In genomic region chr2:64641585-64641984, GRCh38 we compare ENCODE assay signal across 15 cellular contexts. TPM values are rescaled to one million over a fixed set of nuclear protein-coding genes. Genes with fewer than 3 reads are reported as not detected.
DNase-seq lines count a peak whose midpoint lies in the region; ATAC-seq, FAIRE-seq and TF ChIP-seq lines count a peak whose summit lies in the region.
"Had no signal": no experiment of that assay in that cellular context is flagged by ENCODE, and none has a peak within 500 bp of the region (broad histone marks: within the 10 kb centered on the region; RNA-seq: fewer than 3 reads in every experiment).

No MANE protein-coding gene starts in this region.

- no peak for ATAC-seq in left ventricle myocardium superior
- ATAC-seq in T-helper 17 cell: no peak
- ATAC-seq in stimulated activated naive B cell treated with anti-CD40 and anti-IgM and Interleukin-4, amounts not matched to agents 10 μg/mL and 1 μg/mL and 100 μg/mL, for 72 hours (replicated peaks): no peak
- no peak for ATAC-seq in GM21515 (IDR thresholded peaks at IDR 0.05; ENCODE audit: unreplicated experiment)
- ATAC-seq: body of pancreas, left lung had no signal

- H3K9me3 ChIP-seq in cardiac muscle cell (ENCODE audit: low read depth) (no peaks in the 10 kb centered on the region), T-helper 17 cell (ENCODE audit: control insufficient read depth, low read length, poor library complexity, severe bottlenecking) (no peaks in the 10 kb centered on the region)
- H3K9me3 ChIP-seq: body of pancreas, left lung had no signal

- no peak overlapping the region for H3K4me3 ChIP-seq in cardiac muscle cell
- H3K4me3 ChIP-seq: body of pancreas, left lung, SK-N-MC had no signal

- no peak overlapping the region for H3K4me3 Mint-ChIP-seq in T-helper 17 cell
- H3K4me3 Mint-ChIP-seq in immature natural killer cell: peak overlapping the region in 3 of 5 donors; percentile 31 to 62 (median 51)
- H3K4me3 Mint-ChIP-seq in stimulated activated naive B cell treated with anti-CD40 and anti-IgM and Interleukin-4, amounts not matched to agents 10 μg/mL and 1 μg/mL and 100 μg/mL, for 72 hours: no peak overlapping the region

- peaks cover 35% of the 10 kb centered on the region for H3K4me1 Mint-ChIP-seq in T-helper 17 cell
- peaks cover 81 to 100% of the 10 kb centered on the region in 2 donors for H3K4me1 Mint-ChIP-seq in immature natural killer cell
- H3K4me1 Mint-ChIP-seq in stimulated activated naive B cell treated with anti-CD40 and anti-IgM and Interleukin-4, amounts not matched to agents 10 μg/mL and 1 μg/mL and 100 μg/mL, for 72 hours: peaks cover 68 to 88% of the 10 kb centered on the region in 2 donors

- H3K27me3 ChIP-seq in cardiac muscle cell: no peaks in the 10 kb centered on the region
- H3K27me3 ChIP-seq: body of pancreas, left lung had no signal

- no peaks in the 10 kb centered on the region for H3K9me3 Mint-ChIP-seq in immature natural killer cell
- no peaks in the 10 kb centered on the region for H3K9me3 Mint-ChIP-seq in stimulated activated naive B cell treated with anti-CD40 and anti-IgM and Interleukin-4, amounts not matched to agents 10 μg/mL and 1 μg/mL and 100 μg/mL, for 72 hours

- no peaks in the 10 kb centered on the region for H3K27me3 Mint-ChIP-seq in T-helper 17 cell
- H3K27me3 Mint-ChIP-seq in immature natural killer cell (ENCODE audit: low read depth in 3 of 3): peaks cover 12 to 17% (median 15%) of the 10 kb centered on the region in 3 donors
- no peaks in the 10 kb centered on the region for H3K27me3 Mint-ChIP-seq in stimulated activated naive B cell treated with anti-CD40 and anti-IgM and Interleukin-4, amounts not matched to agents 10 μg/mL and 1 μg/mL and 100 μg/mL, for 72 hours

- H3K36me3 Mint-ChIP-seq in T-helper 17 cell (ENCODE audit: low read depth) (no peaks in the 10 kb centered on the region), immature natural killer cell (peaks cover 0 to 2% (median under 1%) of the 10 kb centered on the region in 3 donors)
- H3K36me3 Mint-ChIP-seq in stimulated activated naive B cell treated with anti-CD40 and anti-IgM and Interleukin-4, amounts not matched to agents 10 μg/mL and 1 μg/mL and 100 μg/mL, for 72 hours: peaks cover 0 to 12% of the 10 kb centered on the region in 2 donors

- peak overlapping the region; percentile 3 for H3K27ac Mint-ChIP-seq in T-helper 17 cell
- H3K27ac Mint-ChIP-seq in immature natural killer cell: peak overlapping the region; percentile 25 to 98 (median 86)
- H3K27ac Mint-ChIP-seq in stimulated activated naive B cell treated with anti-CD40 and anti-IgM and Interleukin-4, amounts not matched to agents 10 μg/mL and 1 μg/mL and 100 μg/mL, for 72 hours: peak overlapping the region; percentile 78

- H3K4me1 ChIP-seq in cardiac muscle cell (ENCODE audit: low read depth): peaks cover 49% of the 10 kb centered on the region

- TF ChIP-seq CTCF in cardiac muscle cell (IDR thresholded peaks at IDR 0.05; ENCODE audit: low read depth, low read length) (no peak), GM10266 (IDR thresholded peaks at IDR 0.05; ENCODE audit: control insufficient read depth, insufficient read depth, low read depth, missing control alignments) (no peak)

- peak overlapping the region; percentile 19 for H3K27ac ChIP-seq in cardiac muscle cell
- H3K27ac ChIP-seq: body of pancreas, left lung, SK-N-MC had no signal

- intact Hi-C loops in left ventricle myocardium superior (cut with micrococcal nuclease): no loop called here

- no peak for FAIRE-seq in frontal cortex (lab: Jason Lieb, UNC)
- FAIRE-seq: H1 had no signal

- DNase-seq in cardiac muscle cell (ENCODE audit: low read depth in 1 of 2, low spot score in 1 of 2) (no peak), left ventricle myocardium superior (no peak), T-helper 17 cell (no peak), immature natural killer cell (no peak), GM10266 (ENCODE audit: extremely low spot score) (no peak), frontal cortex (ENCODE audit: low spot score in 2 of 2) (no peak)
- DNase-seq in stimulated activated naive B cell treated with anti-CD40 and anti-IgM and Interleukin-4, amounts not matched to agents 10 μg/mL and 1 μg/mL and 100 μg/mL, for 72 hours: no peak
- DNase-seq: body of pancreas; hypothalamus; NCI-H2171 treated with DMSO at 0.1 percent for 48 hours; stimulated activated CD4-positive, alpha-beta T cell treated with anti-CD3 and anti-CD28 coated beads, Interleukin-4, amount 100 ng/mL, for 4 hours had no signal

- H3K36me3 ChIP-seq in cardiac muscle cell: no peaks in the 10 kb centered on the region
- H3K36me3 ChIP-seq: left lung had no signal

RNA-seq across cellular contexts. Expression of gene SERTAD2, which starts 12.1 kb away (rescaled TPM):
- total RNA-seq in cardiac muscle cell: 14.0 and 21.2 TPM in 2 replicates
- polyA plus RNA-seq in cardiac muscle cell: 12.0 and 19.4 TPM in 2 replicates
- total RNA-seq in left ventricle myocardium superior: 14.6 TPM
- total RNA-seq in T-helper 17 cell: 10 to 100 TPM; 26.4 to 31.1 TPM
- polyA plus RNA-seq in immature natural killer cell: 1 to 10 TPM; 4.7 to 8.0 (median 6.1) TPM
- total RNA-seq in frontal cortex: 3.7 TPM

Comparison
In these comparisons a context has a peak if more than half of its experiments do, and no peak if none do; other contexts are left out.
1. H3K27ac Mint-ChIP-seq: peak in every context shown above with its lines; median percentile 86 in immature natural killer cell; 78 in stimulated activated naive B cell treated with anti-CD40 and anti-IgM and Interleukin-4, amounts not matched to agents 10 μg/mL and 1 μg/mL and 100 μg/mL, for 72 hours; 3 in T-helper 17 cell.
2. H3K4me3 Mint-ChIP-seq: peak in immature natural killer cell (3 of 5); none in T-helper 17 cell (single experiment) and stimulated activated naive B cell treated with anti-CD40 and anti-IgM and Interleukin-4, amounts not matched to agents 10 μg/mL and 1 μg/mL and 100 μg/mL, for 72 hours (0 of 2).